In genomic region chr9:126914458-126915280, GRCh38 we compare ENCODE assay signal across 8 cellular contexts. TPM values are rescaled to one million over a fixed set of nuclear protein-coding genes. Genes with fewer than 3 reads are reported as not detected.
DNase-seq lines count a peak whose midpoint lies in the region; ATAC-seq and TF ChIP-seq lines count a peak whose summit lies in the region.

A gene with protein sequence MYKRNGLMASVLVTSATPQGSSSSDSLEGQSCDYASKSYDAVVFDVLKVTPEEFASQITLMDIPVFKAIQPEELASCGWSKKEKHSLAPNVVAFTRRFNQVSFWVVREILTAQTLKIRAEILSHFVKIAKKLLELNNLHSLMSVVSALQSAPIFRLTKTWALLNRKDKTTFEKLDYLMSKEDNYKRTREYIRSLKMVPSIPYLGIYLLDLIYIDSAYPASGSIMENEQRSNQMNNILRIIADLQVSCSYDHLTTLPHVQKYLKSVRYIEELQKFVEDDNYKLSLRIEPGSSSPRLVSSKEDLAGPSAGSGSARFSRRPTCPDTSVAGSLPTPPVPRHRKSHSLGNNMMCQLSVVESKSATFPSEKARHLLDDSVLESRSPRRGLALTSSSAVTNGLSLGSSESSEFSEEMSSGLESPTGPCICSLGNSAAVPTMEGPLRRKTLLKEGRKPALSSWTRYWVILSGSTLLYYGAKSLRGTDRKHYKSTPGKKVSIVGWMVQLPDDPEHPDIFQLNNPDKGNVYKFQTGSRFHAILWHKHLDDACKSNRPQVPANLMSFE (plus strand): TSS chr9:126914782. CDS start chr9:126962290, 47,508 bp downstream.

- no peak for TF ChIP-seq RAD21 in SK-N-SH (IDR thresholded peaks at IDR 0.05; ENCODE audit: low read length)

- CTCF ChIA-PET in GM10248 (lab: Yijun Ruan, JAX), result interaction anchor here (0.6 to 1.0 kb wide), 2 partner anchors 14 to 55 kb away, joined by 3 read pairs; no protein-coding TSS in a partner anchor
- CTCF ChIA-PET in SK-N-SH (lab: Yijun Ruan, JAX), result interaction anchor here (2.3 kb wide), 1 partner anchor 27 kb away, joined by 12 read pairs; no protein-coding TSS in a partner anchor

- TF ChIP-seq EP300 in SK-N-SH (IDR thresholded peaks at IDR 0.05; ENCODE audit: borderline replicate concordance in 1 of 2, low read depth in 1 of 2, low read length in 1 of 2) (no peak), suprapubic skin (IDR thresholded peaks at IDR 0.05) (no peak)

- no peaks in the 10 kb centered on the region for H3K79me2 ChIP-seq in SK-N-SH (ENCODE audit: insufficient read depth)

- no peak for TF ChIP-seq CTCF in GM10248 (IDR thresholded peaks at IDR 0.05; ENCODE audit: control extremely low read depth, extremely low read depth, low read depth, missing control alignments)
- TF ChIP-seq CTCF in SK-N-SH (IDR thresholded peaks at IDR 0.05), result no peak
- no peak for TF ChIP-seq CTCF in suprapubic skin (IDR thresholded peaks at IDR 0.05)

- H3K4me1 ChIP-seq in SK-N-SH (ENCODE audit: control insufficient read depth in 1 of 2, insufficient read depth in 2 of 2, low read depth in 1 of 2, low read length in 1 of 2) (peaks cover 0 to 9% of the 10 kb centered on the region in 2 experiments; a peak in 1 of 4 replicates), suprapubic skin (peaks cover 16% of the 10 kb centered on the region)

- no peaks in the 10 kb centered on the region; the same call in 1 of the 2 replicates for H3K9me2 ChIP-seq in SK-N-SH

- no peak within 1 kb of the TSS for H3K9ac ChIP-seq in SK-N-SH

- peak within 1 kb of the TSS in 1 of 2 experiments; percentile 67; a peak in 2 of 4 replicates for H3K27ac ChIP-seq in SK-N-SH (ENCODE audit: low read depth in 2 of 2, low read length in 1 of 2)
- H3K27ac ChIP-seq in suprapubic skin, result peak within 1 kb of the TSS; percentile 83

- peak within 1 kb of the TSS; percentile 84; the same call in 1 of the 2 replicates for H2AFZ ChIP-seq in SK-N-SH (ENCODE audit: low read depth)

- TF ChIP-seq POLR2A in suprapubic skin (IDR thresholded peaks at IDR 0.05), result no peak

- H3K36me3 ChIP-seq in SK-N-SH (replicated peaks in 1 of 2; ENCODE audit: control insufficient read depth in 1 of 2, insufficient read depth in 2 of 2, low read length in 1 of 2) (no peaks in the 10 kb centered on the region), suprapubic skin (no peaks in the 10 kb centered on the region)

- H3K27me3 ChIP-seq in SK-N-SH (ENCODE audit: insufficient read depth) (no peaks in the 10 kb centered on the region; the same call in 1 of the 2 replicates), suprapubic skin (no peaks in the 10 kb centered on the region)

- POLR2A ChIA-PET in GM10248 (lab: Yijun Ruan, JAX) (interaction anchor here (0.5 to 1.4 kb wide), 2 partner anchors 536 to 1151 kb away, joined by 4 to 5 read pairs; partner anchors contain the start of genes LRSAM1 and RPL12), SK-N-SH (lab: Yijun Ruan, JAX) (interaction anchor here (0.6 to 1.0 kb wide), 2 partner anchors 63 to 110 kb away, joined by 3 to 5 read pairs; partner anchors contain the start of gene ZBTB43)

- no peaks in the 10 kb centered on the region for H3K9me3 ChIP-seq in SK-N-SH
- no peaks in the 10 kb centered on the region for H3K9me3 ChIP-seq in suprapubic skin

- H3K4me3 ChIP-seq in SK-N-SH (ENCODE audit: low read depth in 2 of 2, low read length in 1 of 2) (peak within 1 kb of the TSS; percentile 54 to 59), suprapubic skin (peak within 1 kb of the TSS; percentile 71)

- DNase-seq in GM10248 (ENCODE audit: extremely low spot score) (peak; percentile 99), NCI-H1092 treated with DMSO at 0.1 percent for 48 hours (lab: John Stamatoyannopoulos, UW) (peak; percentile 96), SK-N-SH (peak; percentile 99), glomerular visceral epithelial cell (ENCODE audit: extremely low spot score) (peak; percentile 97), occipital lobe (lab: John Stamatoyannopoulos, UW) (peak; percentile 94), suprapubic skin (ENCODE audit: low spot score in 2 of 2) (peak; percentile 97 to 98)
- DNase-seq in activated naive CD4-positive, alpha-beta T cell treated with anti-CD3 and anti-CD28 coated beads, Interleukin-2, amount 50 U/mL, for 72 hours (ENCODE audit: low spot score in 2 of 2), result peak; percentile 86 to 96

- H3F3A ChIP-seq in SK-N-SH (replicated peaks; ENCODE audit: insufficient read depth), result peaks cover 3% of the 10 kb centered on the region

- 1% methylated on average over 14 of the region's 105 CpGs for WGBS in SK-N-SH (ENCODE audit: low lambda C conversion rate)
- WGBS in suprapubic skin, result 0% methylated on average over 16 of the region's 105 CpGs

- no peaks in the 10 kb centered on the region for H4K20me1 ChIP-seq in SK-N-SH (ENCODE audit: insufficient read depth)

- H3K9me3 Mint-ChIP-seq in activated naive CD4-positive, alpha-beta T cell treated with anti-CD3 and anti-CD28 coated beads, Interleukin-2, amount 50 U/mL, for 72 hours, result peaks cover 5 to 9% of the 10 kb centered on the region in 2 donors

- no peak within 1 kb of the TSS for H3K27ac Mint-ChIP-seq in activated naive CD4-positive, alpha-beta T cell treated with anti-CD3 and anti-CD28 coated beads, Interleukin-2, amount 50 U/mL, for 72 hours

- H3K4me2 ChIP-seq in SK-N-SH, result peak within 1 kb of the TSS; percentile 73

- ATAC-seq in HG02623 (IDR thresholded peaks at IDR 0.05; ENCODE audit: unreplicated experiment), result peak; percentile 97
- ATAC-seq in activated naive CD4-positive, alpha-beta T cell treated with anti-CD3 and anti-CD28 coated beads, Interleukin-2, amount 50 U/mL, for 72 hours, result peak; percentile 97 to 99

- no peaks in the 10 kb centered on the region for H3K36me3 Mint-ChIP-seq in activated naive CD4-positive, alpha-beta T cell treated with anti-CD3 and anti-CD28 coated beads, Interleukin-2, amount 50 U/mL, for 72 hours

TF ChIP-seq in SK-N-SH, 30 proteins besides CTCF, POLR2A, EP300 and RAD21 (continues in another document):
- TF ChIP-seq MAX (IDR thresholded peaks at IDR 0.05; ENCODE audit: low read depth) (peak; percentile 15; the same call in 1 of the 2 replicates), RXRA (IDR thresholded peaks at IDR 0.05; ENCODE audit: borderline replicate concordance, low read depth) (no peak), SIN3A (IDR thresholded peaks at IDR 0.05; ENCODE audit: borderline replicate concordance, low read depth, low read length) (no peak), GABPA (IDR thresholded peaks at IDR 0.05; ENCODE audit: low read depth) (no peak), ELF1 (IDR thresholded peaks at IDR 0.05) (no peak), TEAD4 (IDR thresholded peaks at IDR 0.05; ENCODE audit: borderline replicate concordance, insufficient read depth) (no peak), YY1 (IDR thresholded peaks at IDR 0.05; ENCODE audit: low read depth) (no peak), MEF2A (IDR thresholded peaks at IDR 0.05; ENCODE audit: borderline replicate concordance, low read depth) (no peak), FOXJ3 (CRISPR knock-in tag; IDR thresholded peaks at IDR 0.05) (no peak), RCOR1 (IDR thresholded peaks at IDR 0.05; ENCODE audit: low read length) (0 out of 2 replicates have a peak, but pooled peaks have one; percentile 15), USF2 (IDR thresholded peaks at IDR 0.05; ENCODE audit: borderline replicate concordance, low read depth, low read length) (no peak), POLR2AphosphoS5 (IDR thresholded peaks at IDR 0.05; ENCODE audit: low read depth, low read length) (no peak), GATA2 (CRISPR knock-in tag; IDR thresholded peaks at IDR 0.05) (no peak), RFX5 (IDR thresholded peaks at IDR 0.05; ENCODE audit: low read length) (no peak), PBX3 (IDR thresholded peaks at IDR 0.05) (peak; percentile 99), FOSL2 (IDR thresholded peaks at IDR 0.05; ENCODE audit: borderline replicate concordance, low read depth) (no peak), JUND (IDR thresholded peaks at IDR 0.05) (no peak)
- TF ChIP-seq, protein P1, sequence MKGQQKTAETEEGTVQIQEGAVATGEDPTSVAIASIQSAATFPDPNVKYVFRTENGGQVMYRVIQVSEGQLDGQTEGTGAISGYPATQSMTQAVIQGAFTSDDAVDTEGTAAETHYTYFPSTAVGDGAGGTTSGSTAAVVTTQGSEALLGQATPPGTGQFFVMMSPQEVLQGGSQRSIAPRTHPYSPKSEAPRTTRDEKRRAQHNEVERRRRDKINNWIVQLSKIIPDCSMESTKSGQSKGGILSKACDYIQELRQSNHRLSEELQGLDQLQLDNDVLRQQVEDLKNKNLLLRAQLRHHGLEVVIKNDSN (IDR thresholded peaks at IDR 0.05; ENCODE audit: borderline replicate concordance, low read depth), result no peak

RNA-seq across cellular contexts. Expression of the gene that starts here (rescaled TPM):
- 3.9 and 4.1 TPM in 2 replicates for polyA plus RNA-seq in SK-N-SH (2012; rRNA removed)
- 2.4 and 2.9 TPM in 2 replicates for polyA plus RNA-seq in SK-N-SH (2012; cell fraction: cytosol; rRNA removed)
- 10.2 and 13.1 TPM in 2 replicates for polyA plus RNA-seq in SK-N-SH (2012; cell fraction: nucleus; rRNA removed)
- total RNA-seq in activated naive CD4-positive, alpha-beta T cell treated with anti-CD3 and anti-CD28 coated beads, Interleukin-2, amount 50 U/mL, for 72 hours, result 10 to 100 TPM in 1 of 2 donors, 1 to 10 TPM in 1; 1.4 to 13.8 TPM
- total RNA-seq in occipital lobe (86.6 TPM), suprapubic skin (10 to 100 TPM; 14.8 to 86.7 (median 21.4) TPM)
